ENCODE assay signal across 15 cellular contexts in the genomic region with DNA sequence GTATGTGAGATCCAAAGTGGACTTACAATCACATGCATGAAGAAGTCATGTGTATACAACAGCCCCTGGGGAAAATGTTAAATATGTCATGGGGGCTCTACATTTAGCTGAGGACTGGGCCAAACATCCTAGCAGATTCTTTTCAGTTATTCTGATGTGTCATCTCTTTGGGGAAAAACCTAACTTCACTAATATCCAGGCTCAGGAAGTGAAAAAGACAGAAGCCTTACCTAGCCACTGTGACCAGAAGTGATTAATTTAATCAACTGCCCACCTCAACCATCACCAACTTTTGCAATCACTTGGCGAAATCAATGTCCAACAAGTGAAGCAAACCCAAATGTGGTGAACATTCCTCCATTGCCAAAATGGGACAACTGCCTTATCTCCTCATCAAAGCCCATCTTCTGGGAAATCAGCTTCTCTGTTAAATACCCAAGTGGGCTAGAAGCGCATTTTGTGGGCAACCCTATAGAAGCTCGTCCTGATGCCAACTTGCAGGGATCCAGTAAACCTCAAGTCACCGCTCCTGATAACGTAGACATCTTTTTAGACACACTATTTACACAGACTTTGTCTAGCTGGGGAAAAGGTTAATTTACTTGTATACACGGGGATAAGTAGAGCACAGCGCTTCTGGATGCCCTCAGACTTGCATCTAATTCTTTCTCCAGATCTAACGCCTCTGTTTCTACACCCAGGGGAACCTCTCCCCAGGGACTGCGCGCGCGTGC. TPM values are rescaled to one million over a fixed set of nuclear protein-coding genes. Genes with fewer than 3 reads are reported as not detected.
DNase-seq lines count a peak whose midpoint lies in the region; ATAC-seq, FAIRE-seq and TF ChIP-seq lines count a peak whose summit lies in the region.
"Had no signal": no experiment of that assay in that cellular context is flagged by ENCODE, and none has a peak within 500 bp of the region (broad histone marks: within the 10 kb centered on the region; RNA-seq: fewer than 3 reads in every experiment).

No MANE protein-coding gene starts in this region.

- H3K4me3 ChIP-seq in ACC112 (ENCODE audit: low read depth, low read length), result peak overlapping the region; percentile 90
- peak overlapping the region; percentile 92 for H3K4me3 ChIP-seq in Jurkat, Clone E6-1 (ENCODE audit: low read length)
- peak overlapping the region; percentile 92 for H3K4me3 ChIP-seq in fibroblast of the aortic adventitia (ENCODE audit: low read depth, low read length)
- H3K4me3 ChIP-seq in CD4-positive, alpha-beta memory T cell (ENCODE audit: low read length in 2 of 2), result no peak overlapping the region
- H3K4me3 ChIP-seq in kidney (ENCODE audit: low read length in 2 of 2), result no peak overlapping the region

- H3K27ac ChIP-seq in ACC112 (ENCODE audit: low read depth, low read length) (peak overlapping the region; percentile 5; the same call in 1 of the 2 replicates), kidney (ENCODE audit: low read depth in 2 of 2, low read length in 2 of 2) (no peak overlapping the region)
- H3K27ac ChIP-seq in CD4-positive, alpha-beta memory T cell (ENCODE audit: low read depth, low read length), result no peak overlapping the region
- H3K27ac ChIP-seq: breast epithelium, right atrium auricular region, VCaP had no signal

- peaks cover 54% of the 10 kb centered on the region for H3K79me2 ChIP-seq in ACC112 (ENCODE audit: control insufficient read depth, insufficient read depth, low read length, unreplicated experiment)

- H3K4me1 ChIP-seq in ACC112 (ENCODE audit: control insufficient read depth, insufficient read depth, low read length, unreplicated experiment) (peaks cover 14% of the 10 kb centered on the region), kidney (ENCODE audit: control insufficient read depth in 1 of 2, insufficient read depth in 1 of 2, low read depth in 1 of 2, low read length in 2 of 2) (peaks cover 3 to 7% of the 10 kb centered on the region in 2 donors)
- H3K4me1 ChIP-seq in CD4-positive, alpha-beta memory T cell (ENCODE audit: insufficient read depth, low read length), result peaks cover 7% of the 10 kb centered on the region
- H3K4me1 ChIP-seq: breast epithelium, Caco-2 had no signal

- POLR2A ChIA-PET in CD4-positive, alpha-beta memory T cell (lab: Charles Lee; ENCODE audit: partially characterized antibody), result no interaction called here

- H3K27me3 ChIP-seq in ACC112 (ENCODE audit: insufficient read depth, low read length), result no peaks in the 10 kb centered on the region
- no peaks in the 10 kb centered on the region for H3K27me3 ChIP-seq in CD4-positive, alpha-beta memory T cell (ENCODE audit: insufficient read depth, low read length)

- H3K36me3 ChIP-seq in ACC112 (ENCODE audit: insufficient read depth, low read length) (no peaks in the 10 kb centered on the region), kidney (ENCODE audit: control insufficient read depth in 1 of 2, insufficient read depth in 2 of 2, low read length in 2 of 2) (no peaks in the 10 kb centered on the region)
- no peaks in the 10 kb centered on the region for H3K36me3 ChIP-seq in CD4-positive, alpha-beta memory T cell (ENCODE audit: insufficient read depth, low read length)
- H3K36me3 ChIP-seq: breast epithelium, right atrium auricular region had no signal

- H3K4me3 Mint-ChIP-seq in neural crest cell, result peak overlapping the region; percentile 78
- peak overlapping the region in 1 of 8 donors; percentile 40 for H3K4me3 Mint-ChIP-seq in CD4-positive, alpha-beta memory T cell

- H3K27me3 Mint-ChIP-seq in neural crest cell (ENCODE audit: low read depth), result peaks cover 42% of the 10 kb centered on the region
- H3K27me3 Mint-ChIP-seq in CD4-positive, alpha-beta memory T cell, result peaks cover 29 to 31% of the 10 kb centered on the region in 2 donors

- no peaks in the 10 kb centered on the region for H3K9me3 ChIP-seq in CD4-positive, alpha-beta memory T cell (ENCODE audit: control insufficient read depth in 1 of 2, low read length in 2 of 2)
- H3K9me3 ChIP-seq in kidney (ENCODE audit: control insufficient read depth in 1 of 2, low read length in 2 of 2), result no peaks in the 10 kb centered on the region
- H3K9me3 ChIP-seq: breast epithelium, Caco-2, right atrium auricular region had no signal

- DNase-seq in Jurkat, Clone E6-1 (ENCODE audit: low read depth, low spot score), result peak; percentile 49
- DNase-seq in fibroblast of the aortic adventitia (ENCODE audit: low read depth) (peak; percentile 37), neural crest cell (ENCODE audit: low read depth, low spot score) (no peak), kidney (no peak)
- DNase-seq in CD4-positive, alpha-beta memory T cell, result no peak
- DNase-seq: activated gamma-delta T cell; Caco-2; effector CD4-positive, alpha-beta T cell had no signal

- no peak for TF ChIP-seq CTCF in fibroblast of the aortic adventitia (IDR thresholded peaks at IDR 0.05; ENCODE audit: insufficient read depth, low read length)
- TF ChIP-seq CTCF in neural crest cell (conservative IDR thresholded peaks at IDR 0.05), result no peak
- TF ChIP-seq CTCF in kidney (IDR thresholded peaks at IDR 0.05; ENCODE audit: borderline replicate concordance, extremely low read depth, insufficient read depth), result no peak

- H3K27ac Mint-ChIP-seq in neural crest cell (ENCODE audit: unreplicated experiment), result no peak overlapping the region
- no peak overlapping the region for H3K27ac Mint-ChIP-seq in CD4-positive, alpha-beta memory T cell
- H3K27ac Mint-ChIP-seq: stimulated activated naive CD8-positive, alpha-beta T cell treated with anti-CD3 and anti-CD28 coated beads, Interleukin-15, Interleukin-2, amounts not matched to agents 100 ng/mL and 50 ng/mL, for 24 hours had no signal

- no peak overlapping the region for H3K9ac ChIP-seq in kidney (ENCODE audit: low read length in 2 of 2)

- no peak for FAIRE-seq in kidney (lab: Jason Lieb, UNC)

- H2AFZ ChIP-seq in ACC112 (ENCODE audit: low read length, unreplicated experiment), result no peak overlapping the region

- intact Hi-C loops in CD4-positive, alpha-beta memory T cell (cut with micrococcal nuclease), result no loop called here
- intact Hi-C loops in kidney (cut with DNase I), result no loop called here

- CTCF ChIA-PET in CD4-positive, alpha-beta memory T cell (lab: Charles Lee; ENCODE audit: partially characterized antibody), result no interaction called here

- no peaks in the 10 kb centered on the region for H3K9me3 Mint-ChIP-seq in neural crest cell
- H3K9me3 Mint-ChIP-seq in CD4-positive, alpha-beta memory T cell, result peaks cover 0 to 7% (median 0%) of the 10 kb centered on the region in 8 donors

- H3K4me1 Mint-ChIP-seq in neural crest cell, result peaks cover 32% of the 10 kb centered on the region
- peaks cover 11 to 25% (median 16%) of the 10 kb centered on the region in 4 donors for H3K4me1 Mint-ChIP-seq in CD4-positive, alpha-beta memory T cell

- no peaks in the 10 kb centered on the region for H3K36me3 Mint-ChIP-seq in neural crest cell (ENCODE audit: low read depth)
- peaks cover 0 to 9% of the 10 kb centered on the region in 2 donors for H3K36me3 Mint-ChIP-seq in CD4-positive, alpha-beta memory T cell

- ATAC-seq in HG02763 (IDR thresholded peaks at IDR 0.05; ENCODE audit: unreplicated experiment), result no peak
- no peak for ATAC-seq in GM21381 (IDR thresholded peaks at IDR 0.05; ENCODE audit: unreplicated experiment)

RNA-seq across cellular contexts. Expression of a gene that starts 1.4 kb away (rescaled TPM):
- 98.6 TPM for polyA plus RNA-seq in Jurkat, Clone E6-1 (2012; ENCODE audit: insufficient read depth, insufficient read length)
- total RNA-seq in fibroblast of the aortic adventitia (ENCODE audit: low replicate concordance) (3.8 and 16.0 TPM in 2 replicates), neural crest cell (1.3 and 1.8 TPM in 2 replicates), kidney (0.85 TPM)
- not detected for total RNA-seq in CD4-positive, alpha-beta memory T cell
- polyA plus RNA-seq in CD4-positive, alpha-beta memory T cell, result not detected
- 2.5 TPM for polyA plus RNA-seq in kidney (ENCODE audit: insufficient read depth, low read depth, low replicate concordance)

Comparison
In these comparisons a context has a peak if more than half of its experiments do, and no peak if none do; other contexts are left out.
1. H3K4me3 ChIP-seq: peak in ACC112 (single experiment), Jurkat, Clone E6-1 (single experiment) and fibroblast of the aortic adventitia (single experiment); none in CD4-positive, alpha-beta memory T cell (0 of 2) and kidney (0 of 2).
2. DNase-seq: peak in Jurkat, Clone E6-1 (single experiment) and fibroblast of the aortic adventitia (single experiment); none in neural crest cell (single experiment), CD4-positive, alpha-beta memory T cell (0 of 5) and kidney (single experiment).